27 cellular contexts compared by ENCODE assay signal in genomic region chr1:5458248-5458647, GRCh38.
DNase-seq lines count a peak whose midpoint lies in the region; ATAC-seq, FAIRE-seq and TF ChIP-seq lines count a peak whose summit lies in the region.
"Had no signal": no experiment of that assay in that cellular context is flagged by ENCODE, and none has a peak within 500 bp of the region (broad histone marks: within the 10 kb centered on the region; RNA-seq: fewer than 3 reads in every experiment).

No MANE protein-coding gene starts in this region.

- no peaks in the 10 kb centered on the region for H3K79me2 ChIP-seq in K562 (ENCODE audit: control insufficient read depth, insufficient read depth, low read length)
- no peaks in the 10 kb centered on the region for H3K79me2 ChIP-seq in mesendoderm (ENCODE audit: control insufficient read depth, insufficient read depth, low read length)

- H3K18ac ChIP-seq in mesendoderm (ENCODE audit: low read length), result no peak overlapping the region

- H3K27ac Mint-ChIP-seq in T-helper 17 cell (no peak overlapping the region), neural crest cell (ENCODE audit: unreplicated experiment) (peak overlapping the region; percentile 32)
- H3K27ac Mint-ChIP-seq: CD8-positive, alpha-beta memory T cell had no signal

- no peak overlapping the region for H3K4me2 ChIP-seq in K562 (ENCODE audit: insufficient read depth, low read length)
- no peak overlapping the region for H3K4me2 ChIP-seq in mesendoderm (ENCODE audit: low read length)
- H3K4me2 ChIP-seq: BLaER1 had no signal

- H3K4me1 ChIP-seq in K562 (replicated peaks in 1 of 2; ENCODE audit: control insufficient read depth in 2 of 2, insufficient read depth in 2 of 2, low read length in 2 of 2) (no peaks in the 10 kb centered on the region), mesendoderm (ENCODE audit: control insufficient read depth, low read depth, low read length) (peaks cover 12% of the 10 kb centered on the region)
- H3K4me1 ChIP-seq: BE2C had no signal

- no peak for TF ChIP-seq RAD21 in K562 (CRISPR knock-in tag; conservative IDR thresholded peaks at IDR 0.05 in 1 of 2, IDR thresholded peaks at IDR 0.05 in 1 of 2)

- H3K4me3 ChIP-seq in K562 (no peak overlapping the region), mesendoderm (ENCODE audit: low read length) (no peak overlapping the region)
- H3K4me3 ChIP-seq: BLaER1, GM12878 had no signal

- no peak overlapping the region for H3K23ac ChIP-seq in mesendoderm (ENCODE audit: low read length)

- TF ChIP-seq POLR2A in K562 (conservative IDR thresholded peaks at IDR 0.05), result no peak

- H3K9me3 Mint-ChIP-seq in neural crest cell, result no peaks in the 10 kb centered on the region
- H3K9me3 Mint-ChIP-seq in activated T-cell treated with anti-CD3 and anti-CD28 coated beads, Interleukin-2, amount 50 U/mL, for 4 hours, result no peaks in the 10 kb centered on the region

- H3K9ac ChIP-seq in K562 (ENCODE audit: insufficient read depth in 1 of 2, low read depth in 2 of 2, low read length in 2 of 2) (no peak overlapping the region), mesendoderm (ENCODE audit: low read length) (no peak overlapping the region)
- H3K9ac ChIP-seq: BLaER1 had no signal

- intact Hi-C loops in K562 (cut with micrococcal nuclease), result no loop called here

- no peak for TF ChIP-seq EP300 in K562 (IDR thresholded peaks at IDR 0.05; ENCODE audit: low read length)

- peak overlapping the region; percentile 10 for H3K4me3 Mint-ChIP-seq in T-helper 17 cell
- no peak overlapping the region for H3K4me3 Mint-ChIP-seq in neural crest cell
- no peak overlapping the region for H3K4me3 Mint-ChIP-seq in activated T-cell treated with anti-CD3 and anti-CD28 coated beads, Interleukin-2, amount 50 U/mL, for 4 hours
- H3K4me3 Mint-ChIP-seq: CD4-positive, alpha-beta memory T cell; CD4-positive, CD25-positive, alpha-beta regulatory T cell; CD8-positive, alpha-beta memory T cell had no signal

- FAIRE-seq in K562 (lab: Jason Lieb, UNC), result no peak
- FAIRE-seq: A204.1, GM12878, GM12892, GM18507 had no signal

- no peak for DNase-seq in T-helper 17 cell
- DNase-seq in K562 (ENCODE audit: extremely low read depth in 1 of 4, low spot score in 3 of 4), result no peak
- no peak for DNase-seq in neural crest cell (ENCODE audit: low read depth, low spot score)
- no peak for DNase-seq in mesendoderm
- DNase-seq in activated T-cell treated with anti-CD3 and anti-CD28 coated beads, Interleukin-2, amount 50 U/mL, for 4 hours, result no peak
- no peak for DNase-seq in caudate nucleus (lab: John Stamatoyannopoulos, UW)
- DNase-seq: 8988T; ACHN; BE2C; C1 segment of cervical spinal cord; CD4-positive, alpha-beta memory T cell; CD4-positive, CD25-positive, alpha-beta regulatory T cell; CD8-positive, alpha-beta memory T cell; COR-L47; DMS 273 treated with DMSO at 0.1 percent for 48 hours; DMS153; DMS53; DMS79; DND-41; EL; GDM1 had no signal

- H2BK120ac ChIP-seq in mesendoderm (ENCODE audit: low read depth, low read length), result no peak overlapping the region

- 5% methylated on average over 4 of the region's 5 CpGs for WGBS in K562 (ENCODE audit: insufficient coverage, low coverage, missing lambda C conversion rate)
- WGBS in mesendoderm (ENCODE audit: extremely low coverage, insufficient coverage, low lambda C conversion rate), result no CpG with 5 or more reads among the region's 5 CpGs

- H3K36me3 ChIP-seq in K562 (ENCODE audit: control insufficient read depth, insufficient read depth, low read length), result no peaks in the 10 kb centered on the region
- no peaks in the 10 kb centered on the region for H3K36me3 ChIP-seq in mesendoderm (ENCODE audit: control insufficient read depth, insufficient read depth, low read length)
- H3K36me3 ChIP-seq: BE2C, BLaER1 had no signal

- H2BK15ac ChIP-seq in mesendoderm (replicated peaks; ENCODE audit: low read depth), result no peak overlapping the region

- no peak overlapping the region for H2BK5ac ChIP-seq in mesendoderm (ENCODE audit: low read length)

- H3K79me1 ChIP-seq in mesendoderm (ENCODE audit: low read length), result no peaks in the 10 kb centered on the region

- peaks cover 3% of the 10 kb centered on the region for H3K9me1 ChIP-seq in K562 (ENCODE audit: control insufficient read depth, insufficient read depth, low read length)

- no peak overlapping the region for H3K4ac ChIP-seq in mesendoderm (ENCODE audit: low read depth, low read length)

- H3K9me3 ChIP-seq in T-helper 17 cell (ENCODE audit: control insufficient read depth, low read length, poor library complexity, severe bottlenecking) (no peaks in the 10 kb centered on the region), K562 (replicated peaks; ENCODE audit: control insufficient read depth, insufficient read depth, low read depth, low read length) (no peaks in the 10 kb centered on the region)
- H3K9me3 ChIP-seq: BE2C had no signal

- ATAC-seq in T-helper 17 cell (no peak), K562 (no peak)
- no peak for ATAC-seq in activated T-cell treated with anti-CD3 and anti-CD28 coated beads, Interleukin-2, amount 50 U/mL, for 4 hours
- ATAC-seq: GM12878 had no signal

- H3K4me1 Mint-ChIP-seq in T-helper 17 cell (peaks cover 2% of the 10 kb centered on the region), neural crest cell (peaks cover 28% of the 10 kb centered on the region)
- no peaks in the 10 kb centered on the region for H3K4me1 Mint-ChIP-seq in activated T-cell treated with anti-CD3 and anti-CD28 coated beads, Interleukin-2, amount 50 U/mL, for 4 hours (ENCODE audit: low read depth)
- H3K4me1 Mint-ChIP-seq: CD14-positive monocyte; CD4-positive, alpha-beta memory T cell; CD8-positive, alpha-beta memory T cell had no signal

- in situ Hi-C loops in K562 (cut with MboI), result no loop called here

- H3K27me3 Mint-ChIP-seq in T-helper 17 cell (peaks cover 32% of the 10 kb centered on the region), neural crest cell (ENCODE audit: low read depth) (no peaks in the 10 kb centered on the region)
- peaks cover 4% of the 10 kb centered on the region for H3K27me3 Mint-ChIP-seq in activated T-cell treated with anti-CD3 and anti-CD28 coated beads, Interleukin-2, amount 50 U/mL, for 4 hours (ENCODE audit: low read depth)

- no peaks in the 10 kb centered on the region; the same call in 1 of the 2 replicates for H4K20me1 ChIP-seq in K562 (replicated peaks; ENCODE audit: control insufficient read depth, insufficient read depth, low read length)
- H4K20me1 ChIP-seq: BLaER1 had no signal

- CTCF ChIA-PET in K562 (lab: Yijun Ruan, JAX; ENCODE audit: low intra/inter-chr PET ratio), result no interaction called here

- TF ChIP-seq CTCF in K562 (IDR thresholded peaks at IDR 0.05 in 2 of 3, conservative IDR thresholded peaks at IDR 0.05 in 1 of 3; ENCODE audit: insufficient read depth in 2 of 3, low read depth in 1 of 3, low read length in 3 of 3) (no peak), neural crest cell (conservative IDR thresholded peaks at IDR 0.05) (no peak)

- POLR2A ChIA-PET in K562 (lab: Yijun Ruan, JAX), result interaction anchor here (1.1 kb wide), 1 partner anchor 9 kb away, joined by 3 read pairs; no protein-coding TSS in a partner anchor

- no TSS peak for BruUV-seq in K562 (replicated peaks; lab: Mats Ljungman, UMichigan)

- no peak overlapping the region for H2AFZ ChIP-seq in K562 (ENCODE audit: low read depth, low read length)

- H4K8ac ChIP-seq in mesendoderm (ENCODE audit: low read depth, low read length), result no peak overlapping the region

- H2AK5ac ChIP-seq in mesendoderm (ENCODE audit: low read length), result no peak overlapping the region

- H4K5ac ChIP-seq in mesendoderm (ENCODE audit: low read length), result no peak overlapping the region

- H3K27me3 ChIP-seq in K562 (ENCODE audit: control insufficient read depth in 2 of 2, insufficient read depth in 2 of 2, low read length in 2 of 2) (peaks cover 0 to 22% of the 10 kb centered on the region in 2 experiments; a peak in 2 of 5 replicates), mesendoderm (ENCODE audit: insufficient read depth, low read length, poor library complexity) (no peaks in the 10 kb centered on the region)
- H3K27me3 ChIP-seq: BE2C, BLaER1 had no signal

- H3K27ac ChIP-seq in K562 (ENCODE audit: extremely low read depth, low read depth, low read length) (no peak overlapping the region), mesendoderm (ENCODE audit: low read depth, low read length) (no peak overlapping the region), caudate nucleus (ENCODE audit: low read depth, low read length) (no peak overlapping the region)
- H3K27ac ChIP-seq: BLaER1 had no signal

- no peak overlapping the region for H3K56ac ChIP-seq in mesendoderm (ENCODE audit: low read length)

- no peaks in the 10 kb centered on the region for H3K36me3 Mint-ChIP-seq in T-helper 17 cell (ENCODE audit: low read depth)
- H3K36me3 Mint-ChIP-seq in neural crest cell (ENCODE audit: low read depth), result no peaks in the 10 kb centered on the region
- H3K36me3 Mint-ChIP-seq in activated T-cell treated with anti-CD3 and anti-CD28 coated beads, Interleukin-2, amount 50 U/mL, for 4 hours (ENCODE audit: insufficient read depth), result no peaks in the 10 kb centered on the region
- H3K36me3 Mint-ChIP-seq: CD14-positive monocyte; CD4-positive, alpha-beta memory T cell; CD4-positive, CD25-positive, alpha-beta regulatory T cell had no signal

TF ChIP-seq in K562, 482 proteins besides CTCF, POLR2A, EP300 and RAD21:
- TF ChIP-seq ZNF512 (tag; IDR thresholded peaks at IDR 0.05) (0 out of 2 replicates have a peak, but pooled peaks have one; percentile 55), NBN (IDR thresholded peaks at IDR 0.05; ENCODE audit: low read depth) (no peak), MYC (IDR thresholded peaks at IDR 0.05; ENCODE audit: low read depth, low read length) (no peak), MYC (CRISPR knock-in tag; IDR thresholded peaks at IDR 0.05; ENCODE audit: borderline replicate concordance, low read depth) (no peak), PRPF4 (IDR thresholded peaks at IDR 0.05; ENCODE audit: insufficient read depth, low read depth, low read length, poor library complexity, severe bottlenecking) (no peak)
TF ChIP-seq in K562: peak in this region for 1.
